ENCODE assay signal across 8 cellular contexts in the genomic region with DNA sequence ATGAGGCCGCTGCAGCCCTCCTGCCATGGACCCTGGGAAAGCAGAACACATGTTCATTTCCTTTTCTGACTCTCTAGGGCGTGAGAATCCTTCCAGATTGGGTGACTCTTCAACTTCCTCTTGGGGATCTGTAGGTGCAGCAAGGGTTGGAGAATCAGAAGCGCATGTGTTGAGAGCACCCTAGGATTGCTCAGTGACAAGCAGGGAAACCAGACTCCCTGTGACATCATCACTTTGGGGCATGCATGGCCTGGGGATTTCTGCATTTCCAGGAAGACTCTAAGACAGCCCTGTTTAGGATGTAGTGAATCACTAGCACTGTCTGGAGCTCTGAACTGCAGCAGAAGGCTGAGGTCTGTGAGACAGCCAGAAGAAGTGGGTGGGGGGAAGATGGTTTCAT. TPM values are rescaled to one million over a fixed set of nuclear protein-coding genes. Genes with fewer than 3 reads are reported as not detected.
DNase-seq lines count a peak whose midpoint lies in the region; ATAC-seq and TF ChIP-seq lines count a peak whose summit lies in the region.

No MANE protein-coding gene starts in this region.

- no peaks in the 10 kb centered on the region for H3K27me3 ChIP-seq in foreskin keratinocyte

- no peaks in the 10 kb centered on the region for H3K4me1 ChIP-seq in foreskin keratinocyte

- no peak for TF ChIP-seq CTCF in foreskin keratinocyte (conservative IDR thresholded peaks at IDR 0.05)

- DNase-seq in activated CD4-positive, alpha-beta T cell treated with anti-CD3 and anti-CD28 coated beads, Interleukin-2, amount 50 U/mL, for 48 hours = peak; percentile 68 to 78
- DNase-seq in foreskin keratinocyte (peak; percentile 5 to 18), posterior vena cava (ENCODE audit: low spot score) (no peak)
- DNase-seq in stimulated activated naive CD4-positive, alpha-beta T cell treated with Interleukin-2 at 50 U/mL for 16 hours (lab: John Stamatoyannopoulos, UW) = peak; percentile 67

- ATAC-seq in GM18499 (IDR thresholded peaks at IDR 0.05; ENCODE audit: insufficient read depth, unreplicated experiment) = peak; percentile 57
- peak; percentile 59 for ATAC-seq in HG03378 (IDR thresholded peaks at IDR 0.05; ENCODE audit: unreplicated experiment)
- ATAC-seq in foreskin keratinocyte = peak; percentile 55
- no peak for ATAC-seq in GM21737 (IDR thresholded peaks at IDR 0.05; ENCODE audit: unreplicated experiment)
- ATAC-seq in GM21381 (IDR thresholded peaks at IDR 0.05; ENCODE audit: unreplicated experiment) = no peak

- intact Hi-C loops in posterior vena cava (cut with DNase I) = no loop called here

- no peak overlapping the region for H3K27ac ChIP-seq in foreskin keratinocyte

RNA-seq across cellular contexts. Expression of a gene that starts 15.1 kb away (rescaled TPM):
- total RNA-seq in foreskin keratinocyte (not detected in 2 replicates), posterior vena cava (10 to 100 TPM; 19.3 to 25.0 TPM)
- not detected in 2 replicates for polyA plus RNA-seq in foreskin keratinocyte

Comparison
In these comparisons a context has a peak if more than half of its experiments do, and no peak if none do; other contexts are left out.
1. ATAC-seq: peak in GM18499 (single experiment), HG03378 (single experiment) and foreskin keratinocyte (single experiment); none in GM21737 (single experiment) and GM21381 (single experiment).
2. RNA of a gene that starts 15.1 kb away (total RNA-seq): 19.3 to 25.0 TPM in posterior vena cava; not detected in foreskin keratinocyte; every median in the first group is over 10 times any median in the second.